In the genomic region with DNA sequence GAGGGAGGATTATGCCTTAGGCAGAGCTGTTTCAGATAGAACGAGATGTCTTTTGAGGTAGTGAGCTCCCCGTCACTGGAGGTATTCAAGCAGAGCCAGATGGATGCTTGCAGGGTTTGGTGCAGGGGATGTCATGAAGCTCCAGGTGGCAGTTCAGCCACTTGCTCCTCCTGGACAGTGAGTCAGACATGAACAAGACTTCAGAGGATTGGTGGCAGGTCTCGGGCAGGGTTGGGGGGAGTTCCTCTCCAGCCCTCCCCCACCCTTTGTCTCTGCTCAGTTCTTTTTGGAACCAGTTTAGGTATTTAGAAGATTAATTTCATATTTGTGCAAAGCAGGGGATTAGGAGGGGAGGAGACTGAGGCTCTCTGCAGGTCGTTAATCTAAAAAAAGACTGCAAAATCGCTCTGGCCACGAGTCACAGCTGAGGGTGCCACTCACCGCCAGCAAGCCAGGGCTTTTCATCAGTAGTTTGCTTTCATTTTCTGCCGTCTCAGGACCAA, we compare ENCODE assay signal across 1 cellular context.
TF ChIP-seq lines count a peak whose summit lies in the region.

No MANE protein-coding gene starts in this region.

TF ChIP-seq in IMR-90, 13 proteins besides CTCF, POLR2A, EP300 and RAD21:
- TF ChIP-seq BHLHE40 (IDR thresholded peaks at IDR 0.05; ENCODE audit: low read depth, low read length): no peak
- no peak for TF ChIP-seq RCOR1 (IDR thresholded peaks at IDR 0.05; ENCODE audit: insufficient replicate concordance, low read length)
- TF ChIP-seq, protein P1, sequence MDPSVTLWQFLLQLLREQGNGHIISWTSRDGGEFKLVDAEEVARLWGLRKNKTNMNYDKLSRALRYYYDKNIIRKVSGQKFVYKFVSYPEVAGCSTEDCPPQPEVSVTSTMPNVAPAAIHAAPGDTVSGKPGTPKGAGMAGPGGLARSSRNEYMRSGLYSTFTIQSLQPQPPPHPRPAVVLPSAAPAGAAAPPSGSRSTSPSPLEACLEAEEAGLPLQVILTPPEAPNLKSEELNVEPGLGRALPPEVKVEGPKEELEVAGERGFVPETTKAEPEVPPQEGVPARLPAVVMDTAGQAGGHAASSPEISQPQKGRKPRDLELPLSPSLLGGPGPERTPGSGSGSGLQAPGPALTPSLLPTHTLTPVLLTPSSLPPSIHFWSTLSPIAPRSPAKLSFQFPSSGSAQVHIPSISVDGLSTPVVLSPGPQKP (IDR thresholded peaks at IDR 0.05; ENCODE audit: borderline replicate concordance, low read depth, low read length): no peak
- TF ChIP-seq FOS (IDR thresholded peaks at IDR 0.05; ENCODE audit: low read depth, low read length): no peak
- TF ChIP-seq MAFK (IDR thresholded peaks at IDR 0.05; ENCODE audit: low read depth, low read length): no peak
- TF ChIP-seq NFE2L2 (IDR thresholded peaks at IDR 0.05; ENCODE audit: low read depth, low read length): no peak
- TF ChIP-seq RFX5 (IDR thresholded peaks at IDR 0.05; ENCODE audit: low read depth, low read length): no peak
- TF ChIP-seq MAZ (IDR thresholded peaks at IDR 0.05; ENCODE audit: borderline replicate concordance, low read depth, low read length): no peak
- no peak for TF ChIP-seq CHD1 (IDR thresholded peaks at IDR 0.05; ENCODE audit: low read depth, low read length)
